Comparison of ENCODE assay signal across 8 cellular contexts in the genomic region with DNA sequence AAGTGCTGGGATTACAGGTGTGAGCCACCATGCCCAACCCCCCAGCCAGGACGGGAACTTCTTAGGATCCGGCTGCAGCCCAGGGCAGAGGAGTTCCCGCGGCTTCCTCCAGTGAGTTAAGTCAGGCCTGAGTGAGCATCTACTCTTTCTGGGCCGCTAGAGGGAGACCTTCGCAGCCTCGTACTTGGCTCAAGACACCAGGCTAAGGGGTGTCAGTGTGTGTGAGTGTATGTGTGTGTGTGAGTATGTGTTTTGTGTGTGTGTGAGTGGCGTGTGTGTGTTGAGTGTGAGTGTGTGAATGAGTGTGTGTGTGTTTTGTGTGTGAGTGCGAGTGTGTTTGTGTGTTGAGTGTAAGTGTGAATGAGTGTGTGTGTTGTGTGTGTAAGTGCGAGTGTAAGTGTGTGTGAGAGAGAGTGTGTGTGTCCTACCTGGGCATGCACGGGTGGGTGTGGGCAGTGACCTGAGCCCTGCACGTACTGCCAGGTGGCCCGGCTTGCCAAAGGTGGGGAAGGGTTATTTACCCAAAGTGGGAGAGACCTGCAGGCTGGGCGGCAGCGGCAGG.
DNase-seq lines count a peak whose midpoint lies in the region; ATAC-seq lines count a peak whose summit lies in the region.

No MANE protein-coding gene starts in this region.

- no peak for ATAC-seq in GM18519 (IDR thresholded peaks at IDR 0.05; ENCODE audit: low FRiP score, unreplicated experiment)

- DNase-seq in AML-193 (lab: John Stamatoyannopoulos, UW) = peak; percentile 90 to 91
- DNase-seq in HCEC 1CT = peak; percentile 88
- DNase-seq in NCI-H510A (lab: John Stamatoyannopoulos, UW) = peak; percentile 46
- peak; percentile 62 for DNase-seq in activated CD4-positive, alpha-beta T cell treated with anti-CD3 and anti-CD28 coated beads for 1 hour
- DNase-seq in cerebellar cortex (ENCODE audit: low spot score) = peak; percentile 84
- peak; percentile 96 for DNase-seq in left kidney (ENCODE audit: low read depth, low spot score)
- DNase-seq in stimulated activated CD4-positive, alpha-beta T cell treated with anti-CD3 and anti-CD28 coated beads, Interleukin-4, amount 100 ng/mL, for 1 hour = peak; percentile 69

Comparison
In these comparisons a context has a peak if more than half of its experiments do, and no peak if none do; other contexts are left out.
1. DNase-seq: peak in every context shown above with its lines; median percentile 96 in left kidney; 90 in AML-193; 88 in HCEC 1CT; 84 in cerebellar cortex; 69 in stimulated activated CD4-positive, alpha-beta T cell treated with anti-CD3 and anti-CD28 coated beads, Interleukin-4, amount 100 ng/mL, for 1 hour; 62 in activated CD4-positive, alpha-beta T cell treated with anti-CD3 and anti-CD28 coated beads for 1 hour; 46 in NCI-H510A.